1 cellular context compared by ENCODE assay signal in genomic region chr5:113050606-113051391, GRCh38.
TF ChIP-seq lines count a peak whose summit lies in the region.

No MANE protein-coding gene starts in this region.

TF ChIP-seq in K562, 482 proteins besides CTCF, POLR2A, EP300 and RAD21 (continued from another document):
- TF ChIP-seq CUX1 (CRISPR knock-in tag; IDR thresholded peaks at IDR 0.05) (no peak), GATAD2A (IDR thresholded peaks at IDR 0.05) (no peak), SRSF3 (IDR thresholded peaks at IDR 0.05; ENCODE audit: insufficient read depth, low read length) (no peak), TCF7 (IDR thresholded peaks at IDR 0.05; ENCODE audit: borderline replicate concordance) (no peak), HDAC2 (IDR thresholded peaks at IDR 0.05) (peak; percentile 39; the same call in 1 of the 2 replicates), FOXK2 (conservative IDR thresholded peaks at IDR 0.05 in 1 of 2, IDR thresholded peaks at IDR 0.05 in 1 of 2; ENCODE audit: low read depth in 2 of 2) (0 out of 4 replicates have a peak, but pooled peaks of 1 of the 2 experiments have one; percentile 14), CHD7 (IDR thresholded peaks at IDR 0.05; ENCODE audit: low read depth, low read length) (no peak), PRDM10 (IDR thresholded peaks at IDR 0.05; ENCODE audit: partially characterized antibody) (no peak), FOXP4 (CRISPR knock-in tag; IDR thresholded peaks at IDR 0.05; ENCODE audit: borderline replicate concordance) (no peak), SMARCA4 (IDR thresholded peaks at IDR 0.05) (peak; percentile 53), MCM3 (IDR thresholded peaks at IDR 0.05) (no peak), ZNF639 (CRISPR knock-in tag; conservative IDR thresholded peaks at IDR 0.05 in 1 of 2, IDR thresholded peaks at IDR 0.05 in 1 of 2) (no peak), PRMT5 (CRISPR knock-in tag; IDR thresholded peaks at IDR 0.05) (no peak), NCOA4 (IDR thresholded peaks at IDR 0.05; ENCODE audit: partially characterized antibody) (no peak), ZNF766 (CRISPR knock-in tag; conservative IDR thresholded peaks at IDR 0.05) (no peak), ZNF23 (CRISPR knock-in tag; IDR thresholded peaks at IDR 0.05) (no peak), ZNF740 (CRISPR knock-in tag; IDR thresholded peaks at IDR 0.05) (no peak), ZNF740 (tag; IDR thresholded peaks at IDR 0.05) (no peak), CGGBP1 (CRISPR knock-in tag; IDR thresholded peaks at IDR 0.05) (no peak), ATF3 (IDR thresholded peaks at IDR 0.05) (peak; percentile 26; the same call in 1 of the 2 replicates), ATF3 (CRISPR knock-in tag; conservative IDR thresholded peaks at IDR 0.05) (no peak), DPF2 (IDR thresholded peaks at IDR 0.05) (peak; percentile 68)
